In genomic region chr2:71796174-71796592, GRCh38 we compare ENCODE assay signal across 16 cellular contexts.
DNase-seq lines count a peak whose midpoint lies in the region; ATAC-seq and TF ChIP-seq lines count a peak whose summit lies in the region.
"Had no signal": no experiment of that assay in that cellular context is flagged by ENCODE, and none has a peak within 500 bp of the region (broad histone marks: within the 10 kb centered on the region; RNA-seq: fewer than 3 reads in every experiment).

No MANE protein-coding gene starts in this region.

- H3K36me3 ChIP-seq in right atrium auricular region (no peaks in the 10 kb centered on the region), spleen (no peaks in the 10 kb centered on the region)
- H3K36me3 ChIP-seq: gastroesophageal sphincter, neutrophil had no signal

- 56 to 72% (median 70%) methylated on average over 6 to 9 of the region's 9 CpGs for whole genome bisulfite sequencing in spleen, 5 donors

- no peaks in the 10 kb centered on the region for H3K9me3 ChIP-seq in right atrium auricular region
- H3K9me3 ChIP-seq in spleen = no peaks in the 10 kb centered on the region
- H3K9me3 ChIP-seq: A549, gastroesophageal sphincter, neutrophil had no signal

- ATAC-seq in foreskin keratinocyte = peak; percentile 57
- no peak for ATAC-seq in HG03521 (IDR thresholded peaks at IDR 0.05; ENCODE audit: unreplicated experiment)
- no peak for ATAC-seq in HG03095 (IDR thresholded peaks at IDR 0.05; ENCODE audit: unreplicated experiment)
- ATAC-seq: A549; activated naive CD4-positive, alpha-beta T cell treated with anti-CD3 and anti-CD28 coated beads, Interleukin-2, amount 50 U/mL, for 72 hours; gastroesophageal sphincter had no signal

- H3K27ac ChIP-seq in right atrium auricular region (peak overlapping the region in 1 of 2 donors; percentile 20), foreskin keratinocyte (no peak overlapping the region), spleen (no peak overlapping the region)
- H3K27ac ChIP-seq: gastroesophageal sphincter, neutrophil had no signal

- intact Hi-C loops in cardiac septum (cut with DNase I) (loop anchor here (5.0 kb wide), 3 partner anchors 79 to 249 kb away; no protein-coding TSS in a partner anchor), spleen (cut with DNase I; ENCODE audit: low total_unique reads) (no loop called here)

- H3K4me3 ChIP-seq in right atrium auricular region (no peak overlapping the region), spleen (no peak overlapping the region)
- H3K4me3 ChIP-seq: A549, gastroesophageal sphincter had no signal

- no peaks in the 10 kb centered on the region for H3K4me1 ChIP-seq in right atrium auricular region
- peaks cover 8% of the 10 kb centered on the region for H3K4me1 ChIP-seq in foreskin keratinocyte
- H3K4me1 ChIP-seq in spleen = peaks cover 0 to 9% (median under 1%) of the 10 kb centered on the region in 6 donors
- H3K4me1 ChIP-seq: gastroesophageal sphincter had no signal

- TF ChIP-seq CTCF in right atrium auricular region (IDR thresholded peaks at IDR 0.05) = no peak
- TF ChIP-seq CTCF in foreskin keratinocyte (conservative IDR thresholded peaks at IDR 0.05) = no peak
- TF ChIP-seq CTCF in spleen (IDR thresholded peaks at IDR 0.05 in 8 of 11, conservative IDR thresholded peaks at IDR 0.05 in 3 of 11) = no peak

- DNase-seq in cardiac septum (ENCODE audit: low spot score) (peak; percentile 76), right atrium auricular region (ENCODE audit: low spot score) (no peak), SW 1271 (lab: John Stamatoyannopoulos, UW) (peak; percentile 32 to 76), foreskin keratinocyte (peak in 1 of 2 donors; percentile 46), spleen (peak; percentile 69), COLO668 (lab: John Stamatoyannopoulos, UW; ENCODE audit: unreplicated experiment) (no peak)
- DNase-seq: activated CD8-positive, alpha-beta memory T cell treated with anti-CD3 and anti-CD28 coated beads for 24 hours; Kasumi-1; NCI-H2107; T-helper 2 cell had no signal

- no peak for TF ChIP-seq POLR2A in spleen (IDR thresholded peaks at IDR 0.05)

- H3K27me3 ChIP-seq in right atrium auricular region (no peaks in the 10 kb centered on the region), foreskin keratinocyte (peaks cover 4% of the 10 kb centered on the region), spleen (replicated peaks in 1 of 7) (no peaks in the 10 kb centered on the region)
- H3K27me3 ChIP-seq: gastroesophageal sphincter, neutrophil had no signal

Comparison
In these comparisons a context has a peak if more than half of its experiments do, and no peak if none do; other contexts are left out.
1. DNase-seq: peak in cardiac septum (single experiment), SW 1271 (2 of 2) and spleen (single experiment); none in right atrium auricular region (single experiment) and COLO668 (single experiment).